ENCODE assay signal across 8 cellular contexts in genomic region chr17:16352838-16353701, GRCh38. TPM values are rescaled to one million over a fixed set of nuclear protein-coding genes. Genes with fewer than 3 reads are reported as not detected.
DNase-seq lines count a peak whose midpoint lies in the region; ATAC-seq and TF ChIP-seq lines count a peak whose summit lies in the region.

Gene CENPV (minus strand): TSS chr17:16353469. CDS start chr17:16353436, 33 bp downstream.

- intact Hi-C loops in CD4-positive, alpha-beta memory T cell (cut with micrococcal nuclease) = loop anchor here (1.0 to 5.0 kb wide), 4 partner anchors 28 to 136 kb away; partner anchors contain the start of genes PIGL and UBB
- intact Hi-C loops in cardiac septum (cut with DNase I) (no loop called here), psoas muscle (cut with DNase I) (no loop called here), vagina (cut with DNase I) (loop anchor here (5.0 kb wide), 1 partner anchor 66 kb away; no protein-coding TSS in a partner anchor)

- H3K27me3 Mint-ChIP-seq in CD4-positive, alpha-beta memory T cell = no peaks in the 10 kb centered on the region

- peak within 1 kb of the TSS; percentile 96 for H3K9ac ChIP-seq in HUES48 (ENCODE audit: low read depth, low read length)

- peak within 1 kb of the TSS; percentile 45 to 91 (median 79) for H3K27ac Mint-ChIP-seq in CD4-positive, alpha-beta memory T cell
- peak within 1 kb of the TSS; percentile 86 to 91 for H3K27ac Mint-ChIP-seq in activated naive CD4-positive, alpha-beta T cell treated with anti-CD3 and anti-CD28 coated beads, Interleukin-2, amount 50 U/mL, for 72 hours

- TF ChIP-seq CTCF in psoas muscle (IDR thresholded peaks at IDR 0.05) (peak; percentile 43), vagina (IDR thresholded peaks at IDR 0.05) (no peak)

- no peaks in the 10 kb centered on the region for H3K9me3 Mint-ChIP-seq in CD4-positive, alpha-beta memory T cell
- no peaks in the 10 kb centered on the region for H3K9me3 Mint-ChIP-seq in activated naive CD4-positive, alpha-beta T cell treated with anti-CD3 and anti-CD28 coated beads, Interleukin-2, amount 50 U/mL, for 72 hours

- ATAC-seq in GM19455 (IDR thresholded peaks at IDR 0.05; ENCODE audit: unreplicated experiment) = peak; percentile 61
- peak; percentile 60 for ATAC-seq in SK-N-SH treated with all-trans-retinoic acid at 6 μM for 48 hours
- ATAC-seq in activated naive CD4-positive, alpha-beta T cell treated with anti-CD3 and anti-CD28 coated beads, Interleukin-2, amount 50 U/mL, for 72 hours = peak; percentile 83 to 86
- peak; percentile 73 to 86 (median 85) for ATAC-seq in psoas muscle

- peak within 1 kb of the TSS; percentile 91 to 97 (median 94) for H3K4me3 Mint-ChIP-seq in CD4-positive, alpha-beta memory T cell

- POLR2A ChIA-PET in CD4-positive, alpha-beta memory T cell (lab: Charles Lee; ENCODE audit: partially characterized antibody) = interaction anchor here (0.6 to 2.3 kb wide), 14 partner anchors 10 to 718 kb away, joined by 3 to 18 read pairs (median 6); partner anchors contain the start of genes LRRC75A, NCOR1, PIGL and TRPV2

- H3K4me3 ChIP-seq in CD4-positive, alpha-beta memory T cell (ENCODE audit: low read length in 2 of 2) = peak within 1 kb of the TSS; percentile 44 to 66
- H3K4me3 ChIP-seq in HUES48 (ENCODE audit: low read depth, low read length) = peak within 1 kb of the TSS; percentile 97
- peak within 1 kb of the TSS; percentile 91 for H3K4me3 ChIP-seq in psoas muscle
- peak within 1 kb of the TSS; percentile 63 to 68 for H3K4me3 ChIP-seq in vagina

- H3K36me3 ChIP-seq in CD4-positive, alpha-beta memory T cell (ENCODE audit: insufficient read depth, low read length) = no peaks in the 10 kb centered on the region
- peaks cover 20% of the 10 kb centered on the region for H3K36me3 ChIP-seq in HUES48 (ENCODE audit: control insufficient read depth, insufficient read depth, low read length)
- H3K36me3 ChIP-seq in psoas muscle (ENCODE audit: insufficient read depth in 1 of 2, low read depth in 1 of 2) = peaks cover 6 to 18% of the 10 kb centered on the region in 2 donors
- peaks cover 0 to 5% of the 10 kb centered on the region in 2 donors for H3K36me3 ChIP-seq in vagina

- CTCF ChIA-PET in CD4-positive, alpha-beta memory T cell (lab: Charles Lee; ENCODE audit: partially characterized antibody) = interaction anchor here (0.8 to 5.2 kb wide), 10 partner anchors 10 to 283 kb away, joined by 3 to 44 read pairs (median 4); partner anchors contain the start of genes PIGL and UBB

- no peaks in the 10 kb centered on the region for H3K27me3 ChIP-seq in CD4-positive, alpha-beta memory T cell (ENCODE audit: insufficient read depth, low read length)
- H3K27me3 ChIP-seq in HUES48 (ENCODE audit: control insufficient read depth, insufficient read depth, low read length) (peaks cover 3% of the 10 kb centered on the region; the same call in 1 of the 2 replicates), psoas muscle (ENCODE audit: insufficient read depth in 3 of 3, low read length in 2 of 3) (no peaks in the 10 kb centered on the region), vagina (no peaks in the 10 kb centered on the region)

- TF ChIP-seq POLR2A in vagina (IDR thresholded peaks at IDR 0.05) = peak in 1 of 2 donors; percentile 2

- no peaks in the 10 kb centered on the region for H3K9me3 ChIP-seq in CD4-positive, alpha-beta memory T cell (ENCODE audit: control insufficient read depth in 1 of 2, low read length in 2 of 2)
- no peaks in the 10 kb centered on the region for H3K9me3 ChIP-seq in HUES48 (ENCODE audit: control insufficient read depth, insufficient read depth, low read length)
- no peaks in the 10 kb centered on the region for H3K9me3 ChIP-seq in psoas muscle
- H3K9me3 ChIP-seq in vagina = no peaks in the 10 kb centered on the region

- peaks cover 9 to 17% (median 15%) of the 10 kb centered on the region in 4 donors for H3K4me1 Mint-ChIP-seq in CD4-positive, alpha-beta memory T cell

- peak; percentile 64 to 71 (median 66) for DNase-seq in CD4-positive, alpha-beta memory T cell
- DNase-seq in activated naive CD4-positive, alpha-beta T cell treated with anti-CD3 and anti-CD28 coated beads, Interleukin-2, amount 50 U/mL, for 72 hours (ENCODE audit: low spot score in 2 of 2) = peak; percentile 77
- DNase-seq in cardiac septum (ENCODE audit: low spot score) (peak; percentile 77), psoas muscle (peak; percentile 42 to 65), vagina (ENCODE audit: extremely low spot score in 2 of 2) (no peak)

- H3K4me1 ChIP-seq in CD4-positive, alpha-beta memory T cell (ENCODE audit: insufficient read depth, low read length) = peaks cover 12% of the 10 kb centered on the region
- H3K4me1 ChIP-seq in HUES48 (ENCODE audit: control insufficient read depth, insufficient read depth, low read length) (peaks cover 5% of the 10 kb centered on the region), psoas muscle (peaks cover 11% of the 10 kb centered on the region), vagina (peaks cover 18% of the 10 kb centered on the region)

- H3K36me3 Mint-ChIP-seq in CD4-positive, alpha-beta memory T cell = peaks cover 0 to 6% of the 10 kb centered on the region in 2 donors
- H3K36me3 Mint-ChIP-seq in activated naive CD4-positive, alpha-beta T cell treated with anti-CD3 and anti-CD28 coated beads, Interleukin-2, amount 50 U/mL, for 72 hours = peaks cover 10 to 13% of the 10 kb centered on the region in 2 donors

- WGBS in psoas muscle, 3 donors = 0 to 1% (median 0%) methylated on average over 58 to 121 of the region's 121 CpGs

- H3K27ac ChIP-seq in CD4-positive, alpha-beta memory T cell (ENCODE audit: low read depth, low read length) = peak within 1 kb of the TSS; percentile 47
- H3K27ac ChIP-seq in HUES48 (ENCODE audit: low read depth, low read length) (peak within 1 kb of the TSS; percentile 86), psoas muscle (peak within 1 kb of the TSS; percentile 71), vagina (peak within 1 kb of the TSS; percentile 66)

TF ChIP-seq in SK-N-SH treated with all-trans-retinoic acid at 6 μM for 48 hours, 23 proteins besides CTCF, POLR2A, EP300 and RAD21:
- 0 out of 2 replicates have a peak, but pooled peaks have one; percentile 17 for TF ChIP-seq TSHZ2 (CRISPR knock-in tag; IDR thresholded peaks at IDR 0.05)
- no peak for TF ChIP-seq TOX (CRISPR knock-in tag; IDR thresholded peaks at IDR 0.05; ENCODE audit: borderline replicate concordance)
- TF ChIP-seq CSDC2 (CRISPR knock-in tag; IDR thresholded peaks at IDR 0.05) = no peak

RNA-seq across cellular contexts. Expression of gene CENPV, which starts in this region (rescaled TPM):
- 1 to 10 TPM; 8.4 to 8.6 TPM for total RNA-seq in CD4-positive, alpha-beta memory T cell
- polyA plus RNA-seq in CD4-positive, alpha-beta memory T cell = 10 to 100 TPM; 11.3 to 18.1 TPM
- 100 to 1,000 TPM in 1 of 2 donors, 10 to 100 TPM in 1; 78.7 to 115 TPM for total RNA-seq in activated naive CD4-positive, alpha-beta T cell treated with anti-CD3 and anti-CD28 coated beads, Interleukin-2, amount 50 U/mL, for 72 hours
- total RNA-seq in cardiac septum (2.9 TPM), psoas muscle (10 to 100 TPM; 29.6 to 44.3 (median 34.1) TPM), vagina (4.2 TPM)
- 10 to 100 TPM; 36.5 to 68.3 (median 42.6) TPM for polyA plus RNA-seq in psoas muscle

Comparison
In these comparisons a context has a peak if more than half of its experiments do, and no peak if none do; other contexts are left out.
1. DNase-seq: peak in CD4-positive, alpha-beta memory T cell (5 of 5), activated naive CD4-positive, alpha-beta T cell treated with anti-CD3 and anti-CD28 coated beads, Interleukin-2, amount 50 U/mL, for 72 hours (2 of 2), cardiac septum (single experiment) and psoas muscle (2 of 2); none in vagina (0 of 2).
2. intact Hi-C loops: an anchor here in CD4-positive, alpha-beta memory T cell (1.0 to 5.0 kb wide) and vagina (5.0 kb wide); none called in cardiac septum and psoas muscle.
3. Peak in every context shown above with its lines, with median percentiles within 50 percentile points of each other: H3K27ac ChIP-seq, H3K4me3 ChIP-seq and ATAC-seq.